ENCODE assay signal across 8 cellular contexts in the genomic region with DNA sequence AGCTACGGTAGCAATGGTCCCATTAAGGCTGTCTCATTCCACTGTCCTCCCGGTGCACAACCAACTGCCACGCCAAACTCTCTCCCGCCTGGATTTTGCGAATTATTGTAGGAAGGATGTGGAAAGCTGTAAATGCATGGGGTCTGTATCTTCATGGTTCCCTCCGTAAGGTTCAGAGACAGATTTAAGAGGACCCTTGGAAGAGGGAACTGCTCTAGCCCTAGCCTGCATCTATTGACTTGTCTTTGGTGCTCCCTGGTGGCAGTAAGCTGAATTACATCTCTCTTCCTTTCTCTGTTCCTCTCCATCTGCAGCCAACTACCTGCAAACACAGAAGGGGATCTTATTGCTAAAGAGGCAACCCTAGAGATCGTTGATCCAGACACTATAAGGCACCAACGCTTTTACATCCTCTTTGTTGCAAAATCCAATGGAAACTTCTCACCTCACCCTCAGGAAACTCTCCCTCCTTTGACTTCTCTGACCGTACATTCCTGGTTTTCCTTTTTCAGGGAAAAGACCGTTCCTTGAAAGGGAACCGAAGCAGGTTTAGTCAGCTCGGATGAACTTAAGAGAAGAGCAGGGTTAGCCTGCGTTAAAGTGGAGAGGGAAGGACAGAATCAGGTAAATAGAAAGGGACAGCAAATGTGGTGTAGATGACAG. TPM values are rescaled to one million over a fixed set of nuclear protein-coding genes. Genes with fewer than 3 reads are reported as not detected.
A peak's percentile ranks its signal among the peaks of the same experiment; 100 is the strongest.
DNase-seq lines count a peak whose midpoint lies in the region; ATAC-seq and TF ChIP-seq lines count a peak whose summit lies in the region.

No MANE protein-coding gene starts in this region.

- peaks cover 65% of the 10 kb centered on the region for H3K27me3 Mint-ChIP-seq in progenitor cell of endocrine pancreas

- peak; percentile 87 for TF ChIP-seq CTCF in progenitor cell of endocrine pancreas (IDR thresholded peaks at IDR 0.05; ENCODE audit: unreplicated experiment)

- peak; percentile 62 for ATAC-seq in GM21447 (IDR thresholded peaks at IDR 0.05; ENCODE audit: unreplicated experiment)
- no peak for ATAC-seq in GM19455 (IDR thresholded peaks at IDR 0.05; ENCODE audit: unreplicated experiment)

- H3K9me3 Mint-ChIP-seq in progenitor cell of endocrine pancreas (ENCODE audit: low read depth): no peaks in the 10 kb centered on the region

- peaks cover 6% of the 10 kb centered on the region for H3K4me1 Mint-ChIP-seq in progenitor cell of endocrine pancreas (ENCODE audit: low read depth)

- no peaks in the 10 kb centered on the region for H3K36me3 Mint-ChIP-seq in progenitor cell of endocrine pancreas (ENCODE audit: insufficient read depth)

- peak; percentile 42 for DNase-seq in DMS 273 treated with DMSO at 0.1 percent for 48 hours (lab: John Stamatoyannopoulos, UW)
- DNase-seq in LHCN-M2 (ENCODE audit: low read depth): peak; percentile 51
- peak; percentile 37 for DNase-seq in SHP77 treated with DMSO at 0.1 percent for 48 hours (lab: John Stamatoyannopoulos, UW)
- DNase-seq in activated naive CD4-positive, alpha-beta T cell treated with anti-CD3 and anti-CD28 coated beads, Interleukin-2, amount 50 U/mL, for 16 hours: peak; percentile 60
- DNase-seq in glomerular visceral epithelial cell (ENCODE audit: extremely low spot score): peak; percentile 62
- peak; percentile 54 for DNase-seq in progenitor cell of endocrine pancreas (ENCODE audit: low spot score, unreplicated experiment)

- no peak overlapping the region for H3K27ac Mint-ChIP-seq in progenitor cell of endocrine pancreas

- H3K4me3 Mint-ChIP-seq in progenitor cell of endocrine pancreas (ENCODE audit: low read depth): no peak overlapping the region

RNA-seq across cellular contexts. Expression of gene CAPSL, which starts 11.9 kb away (rescaled TPM):
- 0.26 and 0.52 TPM in 2 replicates for total RNA-seq in LHCN-M2 (2014; rRNA removed)
- polyA plus RNA-seq in LHCN-M2 (2012): 1.3 TPM
- 0.93 and 1.1 TPM in 2 replicates for total RNA-seq in progenitor cell of endocrine pancreas
